17 cellular contexts compared by ENCODE assay signal in the genomic region with DNA sequence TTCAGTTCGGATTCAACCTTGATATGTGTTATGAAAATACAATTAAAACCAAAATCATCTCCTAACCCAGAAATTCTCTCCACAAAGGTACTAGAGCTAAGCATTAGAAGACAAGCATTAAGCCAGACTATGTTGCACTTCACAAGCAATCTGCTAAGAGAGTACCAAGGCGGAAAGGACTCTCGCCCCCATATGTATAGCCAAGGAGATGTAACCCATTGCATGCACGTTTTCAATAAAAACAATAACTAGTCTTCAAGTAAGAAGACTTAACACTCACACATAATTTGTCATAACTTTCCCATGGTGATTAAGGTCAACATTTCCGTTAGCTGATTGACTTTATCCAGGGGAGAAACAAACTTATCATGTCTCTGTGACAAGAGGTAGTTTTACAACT. TPM values are rescaled to one million over a fixed set of nuclear protein-coding genes. Genes with fewer than 3 reads are reported as not detected.
DNase-seq lines count a peak whose midpoint lies in the region; ATAC-seq, FAIRE-seq and TF ChIP-seq lines count a peak whose summit lies in the region.
"Had no signal": no experiment of that assay in that cellular context is flagged by ENCODE, and none has a peak within 500 bp of the region (broad histone marks: within the 10 kb centered on the region; RNA-seq: fewer than 3 reads in every experiment).

No MANE protein-coding gene starts in this region.

- H3K36me3 Mint-ChIP-seq in activated T-cell treated with anti-CD3 and anti-CD28 coated beads, Interleukin-2, amount 50 U/mL, for 72 hours (ENCODE audit: insufficient read depth in 2 of 2), result peaks cover 1 to 2% of the 10 kb centered on the region in 2 donors
- H3K36me3 Mint-ChIP-seq in astrocyte (ENCODE audit: low read depth, unreplicated experiment), result no peaks in the 10 kb centered on the region

- H2AFZ ChIP-seq in astrocyte (ENCODE audit: low read depth, low read length), result no peak overlapping the region

- no peaks in the 10 kb centered on the region for H3K79me2 ChIP-seq in astrocyte (ENCODE audit: insufficient read depth, low read length)

- no peaks in the 10 kb centered on the region for H3K27me3 Mint-ChIP-seq in activated T-cell treated with anti-CD3 and anti-CD28 coated beads, Interleukin-2, amount 50 U/mL, for 72 hours (ENCODE audit: low read depth)
- H3K27me3 Mint-ChIP-seq in astrocyte (ENCODE audit: low read depth, unreplicated experiment), result no peaks in the 10 kb centered on the region

- TF ChIP-seq POLR2A in Peyer's patch (IDR thresholded peaks at IDR 0.05), result no peak

- no peak for TF ChIP-seq CTCF in Peyer's patch (IDR thresholded peaks at IDR 0.05)
- TF ChIP-seq CTCF in astrocyte (IDR thresholded peaks at IDR 0.05; ENCODE audit: insufficient read depth, low read depth, low read length), result no peak

- no peaks in the 10 kb centered on the region for H4K20me1 ChIP-seq in astrocyte (ENCODE audit: insufficient read depth, low read length)

- FAIRE-seq in astrocyte (lab: Jason Lieb, UNC), result peak; percentile 45
- FAIRE-seq: HepG2, RCC 7860 had no signal

- ATAC-seq in activated T-cell treated with anti-CD3 and anti-CD28 coated beads, Interleukin-2, amount 50 U/mL, for 72 hours (replicated peaks in 1 of 2), result peak; percentile 14 to 28
- no peak for ATAC-seq in HG02571 (IDR thresholded peaks at IDR 0.05; ENCODE audit: unreplicated experiment)
- ATAC-seq: HepG2, left lobe of liver had no signal

- H3K4me3 Mint-ChIP-seq in activated T-cell treated with anti-CD3 and anti-CD28 coated beads, Interleukin-2, amount 50 U/mL, for 72 hours, result peak overlapping the region; percentile 84 to 100
- H3K4me3 Mint-ChIP-seq in astrocyte (ENCODE audit: unreplicated experiment), result no peak overlapping the region

- no peaks in the 10 kb centered on the region for H3K9me3 ChIP-seq in Peyer's patch
- no peaks in the 10 kb centered on the region for H3K9me3 ChIP-seq in astrocyte (ENCODE audit: insufficient read depth, low read depth, low read length)
- no peaks in the 10 kb centered on the region for H3K9me3 ChIP-seq in thymus (ENCODE audit: control insufficient read depth)
- H3K9me3 ChIP-seq: neutrophil, suprapubic skin had no signal

- H3K4me1 ChIP-seq in Peyer's patch (no peaks in the 10 kb centered on the region), astrocyte (ENCODE audit: insufficient read depth, low read length) (no peaks in the 10 kb centered on the region), thymus (ENCODE audit: control insufficient read depth, insufficient read depth, low read length) (peaks cover 19% of the 10 kb centered on the region)
- H3K4me1 ChIP-seq: suprapubic skin had no signal

- H3K27ac Mint-ChIP-seq in activated T-cell treated with anti-CD3 and anti-CD28 coated beads, Interleukin-2, amount 50 U/mL, for 72 hours, result peak overlapping the region; percentile 99
- no peak overlapping the region for H3K27ac Mint-ChIP-seq in astrocyte (ENCODE audit: unreplicated experiment)

- no peak overlapping the region for H3K9ac ChIP-seq in astrocyte (ENCODE audit: low read length)

- no peaks in the 10 kb centered on the region for H3K27me3 ChIP-seq in Peyer's patch
- H3K27me3 ChIP-seq in astrocyte (ENCODE audit: insufficient read depth, low read length), result no peaks in the 10 kb centered on the region
- H3K27me3 ChIP-seq in thymus (ENCODE audit: control insufficient read depth, insufficient read depth), result no peaks in the 10 kb centered on the region
- H3K27me3 ChIP-seq: neutrophil, suprapubic skin had no signal

- WGBS in thymus, result 96% methylated on average over 5 of the region's 5 CpGs

- H3K4me1 Mint-ChIP-seq in activated T-cell treated with anti-CD3 and anti-CD28 coated beads, Interleukin-2, amount 50 U/mL, for 72 hours (ENCODE audit: low read depth), result peaks cover 89% of the 10 kb centered on the region
- H3K4me1 Mint-ChIP-seq in astrocyte (ENCODE audit: low read depth, unreplicated experiment), result peaks cover under 1% of the 10 kb centered on the region

- no peak overlapping the region for H3K4me2 ChIP-seq in astrocyte (ENCODE audit: low read length)

- no peaks in the 10 kb centered on the region for H3K9me3 Mint-ChIP-seq in activated T-cell treated with anti-CD3 and anti-CD28 coated beads, Interleukin-2, amount 50 U/mL, for 72 hours
- H3K9me3 Mint-ChIP-seq in astrocyte (ENCODE audit: unreplicated experiment), result no peaks in the 10 kb centered on the region

- H3K27ac ChIP-seq in Peyer's patch (peak overlapping the region in 3 of 4 donors; percentile 7 to 55 (median 29)), astrocyte (ENCODE audit: low read depth, low read length) (no peak overlapping the region), thymus (ENCODE audit: low read depth) (peak overlapping the region; percentile 31)
- H3K27ac ChIP-seq: neutrophil, suprapubic skin had no signal

- H3K36me3 ChIP-seq in Peyer's patch, result no peaks in the 10 kb centered on the region
- no peaks in the 10 kb centered on the region for H3K36me3 ChIP-seq in astrocyte (ENCODE audit: insufficient read depth, low read length)
- no peaks in the 10 kb centered on the region for H3K36me3 ChIP-seq in thymus (ENCODE audit: control insufficient read depth, insufficient read depth)
- H3K36me3 ChIP-seq: neutrophil, suprapubic skin had no signal

- no peak for DNase-seq in activated T-cell treated with anti-CD3 and anti-CD28 coated beads, Interleukin-2, amount 50 U/mL, for 72 hours
- DNase-seq in activated T-cell treated with anti-CD3 and anti-CD28 coated beads for 4 hours (no peak), Peyer's patch (no peak), astrocyte (ENCODE audit: low read depth) (no peak), NCI-H510A (lab: John Stamatoyannopoulos, UW) (no peak)
- DNase-seq: activated CD4-positive, alpha-beta T cell treated with anti-CD3 and anti-CD28 coated beads, Interleukin-2, amount 50 U/mL, for 4 hours; activated effector memory CD4-positive, alpha-beta T cell treated with Interleukin-2 at 50 U/mL for 16 hours; DMS79 treated with DMSO at 0.1 percent for 48 hours; glutamatergic neuron had no signal

- H3K4me3 ChIP-seq in Peyer's patch, result no peak overlapping the region
- H3K4me3 ChIP-seq in astrocyte (ENCODE audit: insufficient read depth, low read depth, low read length), result no peak overlapping the region
- no peak overlapping the region for H3K4me3 ChIP-seq in thymus (ENCODE audit: low read length)
- H3K4me3 ChIP-seq: suprapubic skin had no signal

RNA-seq across cellular contexts. Expression of gene PTPRC, which starts 27.6 kb away (rescaled TPM):
- total RNA-seq in activated T-cell treated with anti-CD3 and anti-CD28 coated beads, Interleukin-2, amount 50 U/mL, for 72 hours, result 100 to 1,000 TPM; 490 to 545 TPM
- total RNA-seq in Peyer's patch (100 to 1,000 TPM in 1 of 4 donors, 10 to 100 TPM in 3; 13.3 to 127 (median 22.1) TPM), astrocyte (0.20 TPM in 1 of 2 replicates, not detected in the other)
- 130 TPM for polyA plus RNA-seq in thymus
- total RNA-seq: HepG2, MCF 10A had no signal
- polyA plus RNA-seq: HepG2 had no signal

Comparison
In these comparisons a context has a peak if more than half of its experiments do, and no peak if none do; other contexts are left out.
1. RNA of gene PTPRC, which starts 27.6 kb away (total RNA-seq): 490 to 545 TPM in activated T-cell treated with anti-CD3 and anti-CD28 coated beads, Interleukin-2, amount 50 U/mL, for 72 hours and 13.3 to 127 TPM in Peyer's patch; 0.20 TPM in astrocyte; every median in the first group is over 10 times any median in the second.